In the genomic region with DNA sequence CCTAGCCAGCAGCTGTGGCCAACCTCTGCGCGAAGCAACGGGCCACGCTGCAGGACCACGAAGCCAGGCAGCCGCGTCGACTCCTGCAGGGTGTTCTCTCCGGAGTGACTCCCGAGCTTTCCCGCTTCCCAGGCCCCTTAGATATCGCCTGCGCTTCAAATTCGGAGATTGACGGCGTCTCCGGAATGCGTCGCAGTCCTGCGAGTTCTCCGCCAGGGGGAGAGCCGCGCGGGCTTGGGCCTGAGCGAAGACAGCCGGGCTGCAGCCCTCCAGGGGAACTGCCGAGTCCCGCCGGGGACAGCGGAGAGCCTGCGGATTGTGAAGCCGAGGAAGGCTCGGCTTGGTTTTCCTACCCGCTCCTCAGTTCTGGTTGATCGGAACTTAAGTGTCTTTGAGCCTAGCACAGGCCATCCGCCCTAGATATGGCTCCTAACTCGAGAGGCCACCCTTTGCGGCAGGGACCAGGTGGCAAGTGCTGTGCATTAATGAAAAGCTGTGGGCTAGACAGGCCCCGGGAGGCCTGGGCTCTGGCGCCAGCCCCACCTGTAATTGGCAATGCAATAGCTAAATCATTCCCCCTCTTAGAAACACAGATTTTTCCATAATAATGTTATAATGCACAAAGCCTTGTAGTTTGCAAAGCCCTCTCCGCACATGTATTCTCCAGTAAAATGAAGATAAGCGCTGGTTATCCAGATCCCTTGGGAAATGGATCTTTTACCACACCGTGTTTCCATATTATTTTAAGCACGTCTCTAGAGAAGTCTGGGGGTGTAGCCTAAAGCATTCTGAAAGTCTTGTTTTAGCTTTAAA, we compare ENCODE assay signal across 8 cellular contexts. TPM values are rescaled to one million over a fixed set of nuclear protein-coding genes. Genes with fewer than 3 reads are reported as not detected.
DNase-seq lines count a peak whose midpoint lies in the region; ATAC-seq, FAIRE-seq and TF ChIP-seq lines count a peak whose summit lies in the region.

No MANE protein-coding gene starts in this region.

- DNase-seq in GM12891 (ENCODE audit: insufficient read length, low spot score) = peak; percentile 65
- DNase-seq in NCI-H1436 treated with DMSO at 0.1 percent for 48 hours (lab: John Stamatoyannopoulos, UW) = peak; percentile 33
- peak; percentile 22 for DNase-seq in T-helper 22 cell (ENCODE audit: low read depth)
- peak; percentile 96 for DNase-seq in astrocyte of the hippocampus (ENCODE audit: low read depth, low spot score)
- peak; percentile 80 to 83 for DNase-seq in hippocampal formation (lab: John Stamatoyannopoulos, UW)
- peak; percentile 56 for DNase-seq in renal cortical epithelial cell (ENCODE audit: low read depth)
- DNase-seq in GF-D8 (lab: John Stamatoyannopoulos, UW) = no peak

- FAIRE-seq in GM12891 (lab: Jason Lieb, UNC) = peak; percentile 75

- peak; percentile 94 for ATAC-seq in HG02852 (IDR thresholded peaks at IDR 0.05; ENCODE audit: unreplicated experiment)

- TF ChIP-seq POLR2A in GM12891 (IDR thresholded peaks at IDR 0.05; ENCODE audit: low read depth, low read length) = no peak

TF ChIP-seq in GM12891, 5 proteins besides CTCF, POLR2A, EP300 and RAD21:
- TF ChIP-seq POLR2AphosphoS5 (IDR thresholded peaks at IDR 0.05; ENCODE audit: low read depth, low read length) = no peak
- TF ChIP-seq POU2F2 (IDR thresholded peaks at IDR 0.05; ENCODE audit: low read depth, low read length) = no peak
- no peak for TF ChIP-seq PAX5 (IDR thresholded peaks at IDR 0.05; ENCODE audit: insufficient read depth, low read length, severe bottlenecking)
- TF ChIP-seq SPI1 (IDR thresholded peaks at IDR 0.05; ENCODE audit: low read depth, low read length) = no peak
- no peak for TF ChIP-seq TAF1 (IDR thresholded peaks at IDR 0.05; ENCODE audit: low read depth, low read length)

RNA-seq across cellular contexts. Expression of gene APBA1, which starts 0.9 kb away (rescaled TPM):
- polyA plus RNA-seq in GM12891 (2012; ENCODE audit: low read depth, missing spikeins) = 0.01 TPM
- total RNA-seq in renal cortical epithelial cell = 0.55 and 1.2 TPM in 2 replicates
